ENCODE assay signal across 7 cellular contexts in the genomic region with DNA sequence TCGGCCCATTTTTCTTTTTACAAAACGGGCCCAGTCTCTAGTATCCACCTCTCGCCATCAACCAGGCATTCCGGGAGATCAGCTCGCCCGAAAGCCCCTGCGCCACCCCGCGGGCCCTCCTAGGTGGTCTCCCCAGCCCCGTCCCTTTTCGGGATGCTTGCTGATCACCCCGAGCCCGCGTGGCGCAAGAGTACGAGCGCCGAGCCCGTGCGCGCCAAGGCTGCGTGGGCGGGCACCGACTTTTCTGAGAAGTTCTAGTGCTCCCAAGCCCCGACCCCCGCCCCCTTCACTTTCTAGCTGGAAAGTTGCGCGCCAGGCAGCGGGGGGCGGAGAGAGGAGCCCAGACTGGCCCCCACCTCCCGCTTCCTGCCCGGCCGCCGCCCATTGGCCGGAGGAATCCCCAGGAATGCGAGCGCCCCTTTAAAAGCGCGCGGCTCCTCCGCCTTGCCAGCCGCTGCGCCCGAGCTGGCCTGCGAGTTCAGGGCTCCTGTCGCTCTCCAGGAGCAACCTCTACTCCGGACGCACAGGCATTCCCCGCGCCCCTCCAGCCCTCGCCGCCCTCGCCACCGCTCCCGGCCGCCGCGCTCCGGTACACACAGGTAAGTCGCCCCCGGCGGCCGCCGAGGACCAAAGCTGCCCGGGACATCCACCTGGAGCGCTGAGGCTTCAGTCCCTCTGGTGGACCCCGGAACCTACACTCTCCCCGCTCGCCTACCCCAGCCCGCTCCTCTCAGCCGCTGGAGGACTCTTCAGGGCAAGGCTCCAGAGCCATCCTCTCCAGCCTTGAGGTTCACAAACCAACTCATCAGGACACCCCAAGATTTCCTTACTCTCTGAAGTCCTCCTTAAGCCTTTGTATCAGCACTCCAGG. TPM values are rescaled to one million over a fixed set of nuclear protein-coding genes. Genes with fewer than 3 reads are reported as not detected.
DNase-seq lines count a peak whose midpoint lies in the region; ATAC-seq and TF ChIP-seq lines count a peak whose summit lies in the region.

A gene (plus strand): TSS at position 450 of the 871 bp plus-strand sequence. CDS start 779 bp downstream, outside the sequence.

- 1 to 2% methylated on average over 55 to 66 of the region's 71 CpGs for WGBS in lower leg skin, 2 donors

- H3K4me3 ChIP-seq in HL-60 (replicated peaks; ENCODE audit: insufficient read depth, low read length) (peak within 1 kb of the TSS; percentile 51), dorsolateral prefrontal cortex (peak within 1 kb of the TSS; percentile 28 to 73 (median 53)), lower leg skin (ENCODE audit: low read depth, poor library complexity, severe bottlenecking) (peak within 1 kb of the TSS; percentile 56)

- ATAC-seq in GM18867 (IDR thresholded peaks at IDR 0.05; ENCODE audit: unreplicated experiment) (peak; percentile 7), GM18505 (IDR thresholded peaks at IDR 0.05; ENCODE audit: unreplicated experiment) (no peak)

- H3K27ac ChIP-seq in HL-60 (replicated peaks) (peak within 1 kb of the TSS; percentile 26; the same call in 1 of the 2 replicates), dorsolateral prefrontal cortex (peak within 1 kb of the TSS in 29 of 59 donors; percentile 0 to 81 (median 48))

- H3K27me3 ChIP-seq in HL-60 (ENCODE audit: insufficient read depth, poor library complexity, severe bottlenecking) (peaks cover 12% of the 10 kb centered on the region), dorsolateral prefrontal cortex (peaks cover 0 to 44% (median 11%) of the 10 kb centered on the region in 45 donors)

- intact Hi-C loops in dorsolateral prefrontal cortex (cut with DNase I) (loop anchor here in 1 of 2 donors (2.0 to 5.0 kb wide), 2 partner anchors 764 to 874 kb away; no protein-coding TSS in a partner anchor), lower leg skin (cut with DNase I; ENCODE audit: low total_unique reads) (loop anchor here (2.0 kb wide), 1 partner anchor 410 kb away; no protein-coding TSS in a partner anchor)

- TF ChIP-seq POLR2A in lower leg skin (IDR thresholded peaks at IDR 0.05) (peak in 1 of 2 donors; percentile 79), GM18505 (IDR thresholded peaks at IDR 0.05; ENCODE audit: borderline replicate concordance, extremely low read depth, insufficient read depth, insufficient read length) (no peak)

- TF ChIP-seq CTCF in HL-60 (IDR thresholded peaks at IDR 0.05; ENCODE audit: insufficient read depth, low read length) (no peak), dorsolateral prefrontal cortex (IDR thresholded peaks at IDR 0.05 in 54 of 56, conservative IDR thresholded peaks at IDR 0.05 in 2 of 56; ENCODE audit: low read depth in 1 of 56, partially characterized antibody in 56 of 56) (peak in 1 of 56 donors; percentile 2), lower leg skin (IDR thresholded peaks at IDR 0.05) (no peak)

- DNase-seq in HL-60 (ENCODE audit: low read depth in 1 of 2, low spot score in 1 of 2), result peak; percentile 8 to 26
- DNase-seq in activated CD4-positive, alpha-beta T cell treated with anti-CD3 and anti-CD28 coated beads for 48 hours, result peak; percentile 64
- peak in 2 of 10 donors; percentile 41 to 56 for DNase-seq in dorsolateral prefrontal cortex
- peak; percentile 71 to 98 for DNase-seq in lower leg skin (ENCODE audit: low spot score in 2 of 2)
- peak; percentile 48 for DNase-seq in stimulated activated CD8-positive, alpha-beta memory T cell treated with anti-CD3 and anti-CD28 coated beads, Interleukin-12 subunit alpha, Interleukin-12 subunit beta, amount 100 ng/mL, for 4 hours (ENCODE audit: low read depth)

RNA-seq across cellular contexts. Expression of the gene that starts here (rescaled TPM):
- total RNA-seq in dorsolateral prefrontal cortex (10 to 100 TPM in 54 of 120 experiments, 1 to 10 TPM in 66; 2.4 to 69.0 (median 9.2) TPM), lower leg skin (100 to 1,000 TPM in 2 of 4 donors, 10 to 100 TPM in 2; 84.7 to 158 (median 103) TPM)
